Comparison of ENCODE assay signal across 8 cellular contexts in the genomic region with DNA sequence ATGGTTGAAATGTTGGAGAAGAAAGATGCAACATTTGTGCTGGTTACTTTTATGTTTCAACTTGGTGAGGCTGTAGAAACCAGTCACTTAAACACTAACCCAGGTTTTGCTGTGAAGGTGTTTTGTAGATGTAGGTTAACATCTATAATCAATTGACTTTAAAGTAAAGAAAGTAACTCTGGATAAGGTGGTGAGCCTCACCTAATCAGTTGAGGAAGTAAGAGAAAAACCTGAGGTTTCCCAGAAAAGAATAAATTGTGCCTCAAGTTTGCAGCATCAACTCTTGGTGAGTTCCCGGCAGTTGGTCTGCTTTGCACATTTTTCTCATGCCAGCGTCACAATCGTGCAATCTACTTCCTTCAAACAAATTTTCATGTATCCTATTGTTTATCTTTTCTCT.
"Had no signal": no experiment of that assay in that cellular context is flagged by ENCODE, and none has a peak within 500 bp of the region (broad histone marks: within the 10 kb centered on the region; RNA-seq: fewer than 3 reads in every experiment).

No MANE protein-coding gene starts in this region.

- H3K4me3 Mint-ChIP-seq: HFFc6, IgD-negative memory B cell had no signal

- H3K9me3 Mint-ChIP-seq: IgD-negative memory B cell had no signal

- ATAC-seq: HCT116, HepG2 had no signal

- H3K27ac Mint-ChIP-seq: HFFc6, IgD-negative memory B cell had no signal

- DNase-seq: GM23248, GOT3, H7, HFFc6, KG1 had no signal
